13 cellular contexts compared by ENCODE assay signal in the genomic region with DNA sequence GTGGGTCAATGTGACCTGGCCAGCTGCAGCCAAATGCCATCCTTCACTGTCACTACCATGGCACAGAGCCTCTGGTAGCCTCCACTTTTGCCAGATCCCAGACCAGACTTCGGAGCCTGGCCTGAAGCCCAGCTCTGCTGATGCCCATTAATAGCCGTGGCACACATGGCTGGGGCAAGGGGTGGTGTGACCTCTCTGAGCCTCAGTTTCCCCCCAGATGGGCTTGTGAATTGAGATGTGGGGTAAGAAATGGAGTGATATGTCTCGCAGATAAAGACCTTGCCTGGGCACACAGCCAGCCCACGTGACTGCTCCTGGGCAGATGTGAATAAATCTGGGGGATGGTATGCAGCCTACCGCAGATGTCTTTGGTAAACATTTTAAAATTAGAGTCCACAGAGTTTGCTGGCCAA. TPM values are rescaled to one million over a fixed set of nuclear protein-coding genes. Genes with fewer than 3 reads are reported as not detected.
DNase-seq lines count a peak whose midpoint lies in the region; ATAC-seq and TF ChIP-seq lines count a peak whose summit lies in the region.
"Had no signal": no experiment of that assay in that cellular context is flagged by ENCODE, and none has a peak within 500 bp of the region (broad histone marks: within the 10 kb centered on the region; RNA-seq: fewer than 3 reads in every experiment).

No MANE protein-coding gene starts in this region.

- H3K36me3 Mint-ChIP-seq in activated naive CD4-positive, alpha-beta T cell treated with anti-CD3 and anti-CD28 coated beads for 36 hours (ENCODE audit: low read depth): peaks cover 30% of the 10 kb centered on the region
- H3K36me3 Mint-ChIP-seq in stimulated activated memory B cell treated with anti-CD40 and anti-IgM and Interleukin-4, amounts not matched to agents 10 μg/mL and 1 μg/mL and 100 μg/mL, for 72 hours: peaks cover 22% of the 10 kb centered on the region

- DNase-seq in activated naive CD4-positive, alpha-beta T cell treated with anti-CD3 and anti-CD28 coated beads for 36 hours: no peak
- DNase-seq in activated naive CD4-positive, alpha-beta T cell treated with anti-CD3 and anti-CD28 coated beads, Interleukin-2, amount 50 U/mL, for 16 hours: no peak
- DNase-seq in NCI-H2029 (lab: John Stamatoyannopoulos, UW) (peak; percentile 59), middle frontal gyrus (ENCODE audit: extremely low spot score, low spot score) (no peak), hepatocyte (ENCODE audit: low spot score) (no peak), upper lobe of right lung (no peak)
- DNase-seq: activated CD4-positive, alpha-beta T cell treated with anti-CD3 and anti-CD28 coated beads for 48 hours; caudate nucleus had no signal

- peak overlapping the region; percentile 65 for H3K27ac Mint-ChIP-seq in activated naive CD4-positive, alpha-beta T cell treated with anti-CD3 and anti-CD28 coated beads for 36 hours
- H3K27ac Mint-ChIP-seq in stimulated activated memory B cell treated with anti-CD40 and anti-IgM and Interleukin-4, amounts not matched to agents 10 μg/mL and 1 μg/mL and 100 μg/mL, for 72 hours: peak overlapping the region; percentile 44

- no peak overlapping the region for H2AFZ ChIP-seq in hepatocyte

- intact Hi-C loops in activated naive CD4-positive, alpha-beta T cell treated with anti-CD3 and anti-CD28 coated beads for 36 hours (cut with micrococcal nuclease): no loop called here
- intact Hi-C loops in upper lobe of right lung (cut with DNase I): no loop called here

- H3K4me3 ChIP-seq in hepatocyte: no peak overlapping the region
- no peak overlapping the region for H3K4me3 ChIP-seq in upper lobe of right lung
- H3K4me3 ChIP-seq: Peyer's patch had no signal

- H3K27ac ChIP-seq in hepatocyte: no peak overlapping the region
- H3K27ac ChIP-seq in upper lobe of right lung: no peak overlapping the region

- H4K20me1 ChIP-seq in hepatocyte (ENCODE audit: insufficient read depth, poor library complexity, severe bottlenecking): no peaks in the 10 kb centered on the region

- H3K9me2 ChIP-seq in hepatocyte (replicated peaks; ENCODE audit: insufficient read depth): no peaks in the 10 kb centered on the region

- H3K4me2 ChIP-seq in hepatocyte: no peak overlapping the region

- no peak for TF ChIP-seq CTCF in hepatocyte (IDR thresholded peaks at IDR 0.05; ENCODE audit: poor library complexity)
- TF ChIP-seq CTCF in upper lobe of right lung (IDR thresholded peaks at IDR 0.05): no peak

- no peaks in the 10 kb centered on the region for H3K9me3 Mint-ChIP-seq in activated naive CD4-positive, alpha-beta T cell treated with anti-CD3 and anti-CD28 coated beads for 36 hours
- no peaks in the 10 kb centered on the region for H3K9me3 Mint-ChIP-seq in stimulated activated memory B cell treated with anti-CD40 and anti-IgM and Interleukin-4, amounts not matched to agents 10 μg/mL and 1 μg/mL and 100 μg/mL, for 72 hours
- H3K9me3 Mint-ChIP-seq: neural crest cell had no signal

- no peaks in the 10 kb centered on the region for H3K27me3 ChIP-seq in hepatocyte
- no peaks in the 10 kb centered on the region for H3K27me3 ChIP-seq in upper lobe of right lung
- H3K27me3 ChIP-seq: Peyer's patch had no signal

- peak; percentile 15 for ATAC-seq in esophagus mucosa
- ATAC-seq in stimulated activated memory B cell treated with anti-CD40 and anti-IgM and Interleukin-4, amounts not matched to agents 10 μg/mL and 1 μg/mL and 100 μg/mL, for 72 hours: no peak
- ATAC-seq in upper lobe of right lung: no peak

- H3K27me3 Mint-ChIP-seq in activated naive CD4-positive, alpha-beta T cell treated with anti-CD3 and anti-CD28 coated beads for 36 hours (ENCODE audit: low read depth): no peaks in the 10 kb centered on the region
- no peaks in the 10 kb centered on the region for H3K27me3 Mint-ChIP-seq in stimulated activated memory B cell treated with anti-CD40 and anti-IgM and Interleukin-4, amounts not matched to agents 10 μg/mL and 1 μg/mL and 100 μg/mL, for 72 hours

- CTCF ChIA-PET in activated naive CD4-positive, alpha-beta T cell treated with anti-CD3 and anti-CD28 coated beads for 36 hours (lab: Charles Lee): no interaction called here

- H3K36me3 ChIP-seq in hepatocyte (replicated peaks; ENCODE audit: insufficient read depth, low read depth) (no peaks in the 10 kb centered on the region), upper lobe of right lung (no peaks in the 10 kb centered on the region)
- H3K36me3 ChIP-seq: Peyer's patch had no signal

- H3K4me1 Mint-ChIP-seq in activated naive CD4-positive, alpha-beta T cell treated with anti-CD3 and anti-CD28 coated beads for 36 hours (ENCODE audit: low read depth): peaks cover 85% of the 10 kb centered on the region
- H3K4me1 Mint-ChIP-seq in stimulated activated memory B cell treated with anti-CD40 and anti-IgM and Interleukin-4, amounts not matched to agents 10 μg/mL and 1 μg/mL and 100 μg/mL, for 72 hours: peaks cover 26% of the 10 kb centered on the region
- H3K4me1 Mint-ChIP-seq: neural crest cell had no signal

- H3K79me2 ChIP-seq in hepatocyte: no peaks in the 10 kb centered on the region

- no peaks in the 10 kb centered on the region for H3K9me3 ChIP-seq in hepatocyte (ENCODE audit: low read depth)
- no peaks in the 10 kb centered on the region for H3K9me3 ChIP-seq in upper lobe of right lung
- H3K9me3 ChIP-seq: Peyer's patch had no signal

- 66% methylated on average over 5 of the region's 5 CpGs for WGBS in hepatocyte (ENCODE audit: low lambda C conversion rate, missing lambda C conversion rate)

- no peak overlapping the region for H3K4me3 Mint-ChIP-seq in activated naive CD4-positive, alpha-beta T cell treated with anti-CD3 and anti-CD28 coated beads for 36 hours
- no peak overlapping the region for H3K4me3 Mint-ChIP-seq in stimulated activated memory B cell treated with anti-CD40 and anti-IgM and Interleukin-4, amounts not matched to agents 10 μg/mL and 1 μg/mL and 100 μg/mL, for 72 hours
- H3K4me3 Mint-ChIP-seq: neural crest cell had no signal

- H3K4me1 ChIP-seq in hepatocyte (ENCODE audit: insufficient read depth) (no peaks in the 10 kb centered on the region), upper lobe of right lung (peaks cover 5% of the 10 kb centered on the region)

RNA-seq across cellular contexts. Expression of a gene that starts 13.9 kb away (rescaled TPM):
- 10 to 100 TPM; 62.7 to 68.3 TPM for total RNA-seq in activated naive CD4-positive, alpha-beta T cell treated with anti-CD3 and anti-CD28 coated beads for 36 hours
- total RNA-seq in esophagus mucosa (0.96 TPM), hepatocyte (11.4 and 14.3 TPM in 2 replicates), upper lobe of right lung (4.8 TPM)
- polyA plus RNA-seq in hepatocyte: 13.5 and 17.3 TPM in 2 replicates
- total RNA-seq: LHCN-M2, neural crest cell had no signal

RNA-seq across cellular contexts. Expression of a gene that starts 23.6 kb away (rescaled TPM):
- total RNA-seq in activated naive CD4-positive, alpha-beta T cell treated with anti-CD3 and anti-CD28 coated beads for 36 hours: 10 to 100 TPM; 51.4 to 52.0 TPM
- 19.9 TPM for total RNA-seq in esophagus mucosa
- 45.3 and 51.3 TPM in 2 replicates for total RNA-seq in hepatocyte
- polyA plus RNA-seq in hepatocyte: 67.5 and 72.1 TPM in 2 replicates
- total RNA-seq in upper lobe of right lung: 31.8 TPM
